17 cellular contexts compared by ENCODE assay signal in the genomic region with DNA sequence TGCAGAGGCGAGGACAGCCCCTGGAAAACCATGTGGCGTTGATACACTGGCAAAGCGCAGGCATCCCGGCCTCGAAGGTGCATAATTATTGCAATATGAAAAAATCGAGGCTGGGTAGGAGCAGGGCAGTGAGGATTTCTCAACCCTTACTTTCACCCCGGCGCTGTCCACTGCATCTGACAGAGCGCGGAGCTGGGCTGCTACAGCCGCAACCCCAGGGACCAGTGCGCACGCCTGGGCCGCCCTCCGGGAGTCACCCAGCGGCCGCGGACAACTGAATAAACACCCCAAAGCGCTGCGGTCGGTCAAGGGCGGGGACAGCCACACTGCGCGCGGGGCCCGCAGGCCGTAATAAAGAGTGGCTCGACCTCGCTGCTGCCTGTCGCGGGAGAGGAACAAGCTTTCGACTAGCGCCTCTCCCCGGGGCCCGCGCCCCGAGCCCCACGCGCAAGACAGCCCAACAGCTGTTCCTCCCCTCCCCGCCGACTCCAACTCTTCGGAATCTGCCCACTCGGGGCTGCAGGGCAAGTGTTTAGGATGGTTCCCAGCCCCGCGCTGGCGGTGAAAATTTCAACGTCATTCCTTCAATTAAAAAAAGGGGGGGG. TPM values are rescaled to one million over a fixed set of nuclear protein-coding genes. Genes with fewer than 3 reads are reported as not detected.
DNase-seq lines count a peak whose midpoint lies in the region; ATAC-seq and TF ChIP-seq lines count a peak whose summit lies in the region.
"Had no signal": no experiment of that assay in that cellular context is flagged by ENCODE, and none has a peak within 500 bp of the region (broad histone marks: within the 10 kb centered on the region; RNA-seq: fewer than 3 reads in every experiment).

No MANE protein-coding gene starts in this region.

- no peak overlapping the region for H3K4me2 ChIP-seq in Karpas-422 (ENCODE audit: low read depth, low read length, poor library complexity, severe bottlenecking)

- no peak overlapping the region for H3K27ac Mint-ChIP-seq in osteocyte (ENCODE audit: unreplicated experiment)
- H3K27ac Mint-ChIP-seq: CD4-positive, alpha-beta T cell; natural killer cell treated with Interleukin-12 subunit alpha and Interleukin-12 subunit beta and Interleukin-15 and Interleukin-18, amount 100 ng/mL, for 72 hours; stimulated activated memory B cell treated with anti-CD40 and anti-IgM and Interleukin-4, amounts not matched to agents 10 μg/mL and 1 μg/mL and 100 μg/mL, for 72 hours had no signal

- H3K4me1 Mint-ChIP-seq in osteocyte (ENCODE audit: unreplicated experiment) = peaks cover 22% of the 10 kb centered on the region

- H3K9me2 ChIP-seq in Karpas-422 (replicated peaks; ENCODE audit: insufficient read depth, low read length) = no peaks in the 10 kb centered on the region

- no peak overlapping the region for H3K9ac ChIP-seq in Karpas-422 (ENCODE audit: low read length)

- no peak overlapping the region for H3K27ac ChIP-seq in Karpas-422 (ENCODE audit: low read length)
- H3K27ac ChIP-seq: breast epithelium, SK-N-MC had no signal

- H2AFZ ChIP-seq in Karpas-422 (ENCODE audit: low read length) = no peak overlapping the region

- H3K79me2 ChIP-seq in Karpas-422 (ENCODE audit: low read length) = no peaks in the 10 kb centered on the region

- H3K9me3 Mint-ChIP-seq in osteocyte (ENCODE audit: unreplicated experiment) = no peaks in the 10 kb centered on the region
- H3K9me3 Mint-ChIP-seq: CD4-positive, alpha-beta T cell; natural killer cell treated with Interleukin-12 subunit alpha and Interleukin-12 subunit beta and Interleukin-15 and Interleukin-18, amount 100 ng/mL, for 72 hours; stimulated activated memory B cell treated with anti-CD40 and anti-IgM and Interleukin-4, amounts not matched to agents 10 μg/mL and 1 μg/mL and 100 μg/mL, for 72 hours had no signal

- H4K20me1 ChIP-seq in Karpas-422 (ENCODE audit: insufficient read depth, low read depth, low read length) = no peaks in the 10 kb centered on the region

- no peaks in the 10 kb centered on the region for H3K27me3 ChIP-seq in Karpas-422 (ENCODE audit: low read length)

- peaks cover 86% of the 10 kb centered on the region for H3K27me3 Mint-ChIP-seq in osteocyte (ENCODE audit: unreplicated experiment)

- ATAC-seq in HG03378 (IDR thresholded peaks at IDR 0.05; ENCODE audit: unreplicated experiment) = no peak
- ATAC-seq: stimulated activated memory B cell treated with anti-CD40 and anti-IgM and Interleukin-4, amounts not matched to agents 10 μg/mL and 1 μg/mL and 100 μg/mL, for 72 hours had no signal

- no peaks in the 10 kb centered on the region for H3K36me3 ChIP-seq in Karpas-422 (ENCODE audit: insufficient read depth, low read length)
- H3K36me3 ChIP-seq: breast epithelium had no signal

- no peak for TF ChIP-seq CTCF in fibroblast of villous mesenchyme (IDR thresholded peaks at IDR 0.05; ENCODE audit: insufficient read depth, low read depth, low read length)
- no peak for TF ChIP-seq CTCF in osteocyte (IDR thresholded peaks at IDR 0.05)

- peak; percentile 41 for DNase-seq in ELF-1 (ENCODE audit: low read depth, low spot score)
- peak; percentile 10 for DNase-seq in MV-4-11 (lab: John Stamatoyannopoulos, UW)
- no peak for DNase-seq in fibroblast of villous mesenchyme (ENCODE audit: low read depth)
- DNase-seq in osteocyte (ENCODE audit: extremely low spot score, unreplicated experiment) = peak; percentile 74
- DNase-seq in NCI-H2081 treated with DMSO at 0.1 percent for 48 hours (lab: John Stamatoyannopoulos, UW) = no peak
- DNase-seq in Karpas-422 = no peak
- DNase-seq in dedifferentiated amniotic fluid mesenchymal stem cell (ENCODE audit: extremely low spot score) = no peak
- DNase-seq: activated CD4-positive, CD25-positive, alpha-beta regulatory T cell; activated T-cell treated with anti-CD3 and anti-CD28 coated beads, Interleukin-2, amount 50 U/mL, for 48 hours; CD4-positive, alpha-beta T cell; NCI-H1105 treated with DMSO at 0.1 percent for 48 hours; NCI-H526 treated with DMSO at 0.1 percent for 48 hours had no signal

- no peak overlapping the region for H3K4me3 Mint-ChIP-seq in osteocyte (ENCODE audit: unreplicated experiment)
- H3K4me3 Mint-ChIP-seq: CD4-positive, alpha-beta T cell; natural killer cell treated with Interleukin-12 subunit alpha and Interleukin-12 subunit beta and Interleukin-15 and Interleukin-18, amount 100 ng/mL, for 72 hours; stimulated activated memory B cell treated with anti-CD40 and anti-IgM and Interleukin-4, amounts not matched to agents 10 μg/mL and 1 μg/mL and 100 μg/mL, for 72 hours had no signal

- H3K4me3 ChIP-seq in fibroblast of villous mesenchyme (ENCODE audit: low read depth, low read length) (peak overlapping the region; percentile 27), Karpas-422 (ENCODE audit: low read length) (no peak overlapping the region)
- H3K4me3 ChIP-seq: SK-N-MC had no signal

- H3K9me3 ChIP-seq in Karpas-422 (ENCODE audit: low read length) = no peaks in the 10 kb centered on the region
- H3K9me3 ChIP-seq: breast epithelium had no signal

- no peaks in the 10 kb centered on the region for H3K4me1 ChIP-seq in Karpas-422 (ENCODE audit: low read length)

- H3K36me3 Mint-ChIP-seq in osteocyte (ENCODE audit: unreplicated experiment) = no peaks in the 10 kb centered on the region
- H3K36me3 Mint-ChIP-seq: stimulated activated memory B cell treated with anti-CD40 and anti-IgM and Interleukin-4, amounts not matched to agents 10 μg/mL and 1 μg/mL and 100 μg/mL, for 72 hours had no signal

RNA-seq across cellular contexts. Expression of a gene that starts 3.6 kb away (rescaled TPM):
- total RNA-seq in fibroblast of villous mesenchyme = 5.8 and 16.4 TPM in 2 replicates
- not detected in 2 replicates for total RNA-seq in osteocyte
- total RNA-seq in Karpas-422 (2014; rRNA removed; shearing (Covaris generic); ENCODE audit: low replicate concordance) = 0.52 and 0.69 TPM in 2 replicates
- total RNA-seq: CD4-positive, alpha-beta T cell; natural killer cell treated with Interleukin-12 subunit alpha and Interleukin-12 subunit beta and Interleukin-15 and Interleukin-18, amount 100 ng/mL, for 72 hours had no signal

Comparison
In these comparisons a context has a peak if more than half of its experiments do, and no peak if none do; other contexts are left out.
1. DNase-seq: peak in ELF-1 (single experiment), MV-4-11 (single experiment) and osteocyte (single experiment); none in fibroblast of villous mesenchyme (single experiment), NCI-H2081 treated with DMSO at 0.1 percent for 48 hours (single experiment), Karpas-422 (single experiment) and dedifferentiated amniotic fluid mesenchymal stem cell (single experiment).